19 cellular contexts compared by ENCODE assay signal in the genomic region with DNA sequence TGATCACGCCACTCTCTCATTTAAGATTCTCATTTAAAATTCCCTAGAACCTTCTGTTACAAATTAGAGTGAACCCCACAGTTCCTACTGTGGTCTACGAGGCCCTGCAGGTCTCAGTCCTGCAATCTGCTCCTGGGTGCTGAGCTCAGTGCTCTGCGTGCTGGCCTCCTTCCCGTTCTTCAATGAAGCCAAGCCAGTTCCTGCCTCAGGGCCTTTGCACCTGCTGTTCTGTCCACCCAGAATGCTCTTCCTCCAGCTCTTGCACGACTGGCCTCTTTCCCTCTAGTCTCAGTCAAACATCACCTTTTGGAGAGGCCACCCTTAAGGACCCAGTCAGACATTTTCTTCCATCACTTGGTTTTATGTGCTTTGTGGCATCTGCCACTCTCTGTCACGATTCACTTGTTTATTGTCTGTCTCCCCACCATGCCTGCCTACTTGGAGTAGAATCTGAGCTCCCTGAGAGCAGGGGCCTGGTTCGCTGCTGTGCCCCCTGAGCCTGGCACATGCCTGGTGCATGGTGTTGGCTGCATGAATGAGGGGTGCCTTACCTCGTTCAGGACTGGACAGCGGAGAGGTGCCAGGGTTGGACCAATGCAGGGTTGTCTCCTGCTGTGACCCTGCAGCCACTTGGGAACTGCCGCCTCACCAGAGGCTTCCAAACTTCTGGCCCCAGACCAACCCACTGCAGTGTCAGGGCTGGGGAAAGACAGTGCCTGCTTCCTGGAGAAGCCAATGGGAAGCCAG.
"Had no signal": no experiment of that assay in that cellular context is flagged by ENCODE, and none has a peak within 500 bp of the region (broad histone marks: within the 10 kb centered on the region; RNA-seq: fewer than 3 reads in every experiment).

No MANE protein-coding gene starts in this region.

- H3K4me1 ChIP-seq: right atrium auricular region, stomach, transverse colon had no signal

- DNase-seq: effector memory CD8-positive, alpha-beta T cell; esophagus squamous epithelium; foreskin fibroblast; left colon; mucosa of descending colon; natural killer cell; nucleus accumbens; ovary; small intestine; stimulated activated CD4-positive, alpha-beta T cell treated with anti-CD3 and anti-CD28 coated beads, Interleukin-12 subunit alpha, Interleukin-12 subunit beta, amount 100 ng/mL, for 4 hours; stimulated activated naive CD4-positive, alpha-beta T cell; stomach; substantia nigra; transverse colon had no signal

- H3K4me1 Mint-ChIP-seq: natural killer cell, neural crest cell had no signal

- H3K27me3 ChIP-seq: esophagus squamous epithelium, ovary, right atrium auricular region, transverse colon had no signal

- H3K27ac ChIP-seq: epithelial cell of prostate, esophagus squamous epithelium, ovary, right atrium auricular region, stomach, thoracic aorta, transverse colon had no signal

- H3K36me3 ChIP-seq: esophagus squamous epithelium, ovary, right atrium auricular region, stomach, thoracic aorta, transverse colon had no signal

- H3K36me3 Mint-ChIP-seq: natural killer cell had no signal

- H3K4me3 ChIP-seq: esophagus squamous epithelium, mucosa of descending colon, ovary, right atrium auricular region, stomach, thoracic aorta, transverse colon had no signal

- H3K9me3 ChIP-seq: esophagus squamous epithelium, mucosa of descending colon, ovary, right atrium auricular region, stomach, thoracic aorta, transverse colon had no signal

- H3K9me3 Mint-ChIP-seq: effector memory CD8-positive, alpha-beta T cell; natural killer cell had no signal

- H3K4me3 Mint-ChIP-seq: dendritic cell treated with granulocyte-macrophage colony-stimulating factor and Interleukin-4, amounts not matched to agents 40 ng/mL and 50 ng/mL, for 4 days; effector memory CD8-positive, alpha-beta T cell; natural killer cell; neural crest cell had no signal

- H3K27ac Mint-ChIP-seq: dendritic cell treated with granulocyte-macrophage colony-stimulating factor and Interleukin-4, amounts not matched to agents 40 ng/mL and 50 ng/mL, for 4 days; effector memory CD8-positive, alpha-beta T cell; natural killer cell had no signal

- ATAC-seq: effector memory CD8-positive, alpha-beta T cell; left colon; mucosa of descending colon; natural killer cell had no signal
